In genomic region chr3:36707623-36708409, GRCh38 we compare ENCODE assay signal across 8 cellular contexts. TPM values are rescaled to one million over a fixed set of nuclear protein-coding genes. Genes with fewer than 3 reads are reported as not detected.
DNase-seq lines count a peak whose midpoint lies in the region; ATAC-seq, FAIRE-seq and TF ChIP-seq lines count a peak whose summit lies in the region.

No MANE protein-coding gene starts in this region.

- peak; percentile 34 for TF ChIP-seq CTCF in AG04450 (IDR thresholded peaks at IDR 0.05; ENCODE audit: low read depth, low read length)
- TF ChIP-seq CTCF in bronchial epithelial cell (IDR thresholded peaks at IDR 0.05; ENCODE audit: insufficient read depth, low read length, severe bottlenecking): peak; percentile 45
- TF ChIP-seq CTCF in GM13976 (IDR thresholded peaks at IDR 0.05; ENCODE audit: borderline replicate concordance, control extremely low read depth, extremely low read depth, insufficient read depth, missing control alignments): no peak

- in situ Hi-C loops in GM13976 (cut with MboI; ENCODE audit: low sequenced_read_pairs, unreplicated experiment): loop anchor here (25.0 kb wide), 1 partner anchor 746 kb away; no protein-coding TSS in a partner anchor

- H3K4me3 ChIP-seq in AG04450 (ENCODE audit: low read depth, low read length): no peak overlapping the region
- H3K4me3 ChIP-seq in bronchial epithelial cell (ENCODE audit: low read depth, low read length): no peak overlapping the region

- POLR2A ChIA-PET in AG04450 (lab: Yijun Ruan, JAX): no interaction called here

- H3K9me3 Mint-ChIP-seq in activated CD4-positive, alpha-beta T cell treated with anti-CD3 and anti-CD28 coated beads, Interleukin-2, amount 10 ng/mL, durations not matched to agents 24 days and 14 days: no peaks in the 10 kb centered on the region

- no peak for DNase-seq in AG04450 (ENCODE audit: low read depth, low spot score)
- peak; percentile 21 for DNase-seq in HPDE6-E6E7 (ENCODE audit: extremely low spot score)
- DNase-seq in bronchial epithelial cell (ENCODE audit: low read depth): peak; percentile 80
- no peak for DNase-seq in globus pallidus (ENCODE audit: low spot score)
- no peak for DNase-seq in superior temporal gyrus (ENCODE audit: extremely low spot score)
- DNase-seq in activated CD4-positive, alpha-beta T cell treated with anti-CD3 and anti-CD28 coated beads, Interleukin-2, amount 10 ng/mL, durations not matched to agents 24 days and 14 days: no peak
- no peak for DNase-seq in GM13976 (ENCODE audit: low spot score)

- H3K27me3 ChIP-seq in AG04450 (ENCODE audit: control insufficient read depth, insufficient read depth, low read length): peaks cover 4% of the 10 kb centered on the region
- no peaks in the 10 kb centered on the region for H3K27me3 ChIP-seq in bronchial epithelial cell (ENCODE audit: control insufficient read depth, insufficient read depth, low read length)

- intact Hi-C loops in activated CD4-positive, alpha-beta T cell treated with anti-CD3 and anti-CD28 coated beads, Interleukin-2, amount 10 ng/mL, durations not matched to agents 24 days and 14 days (cut with micrococcal nuclease): loop anchor here (10.0 kb wide), 1 partner anchor 743 kb away; no protein-coding TSS in a partner anchor

- H3K36me3 ChIP-seq in bronchial epithelial cell (ENCODE audit: control insufficient read depth, insufficient read depth, low read length): no peaks in the 10 kb centered on the region

- H3K4me1 Mint-ChIP-seq in activated CD4-positive, alpha-beta T cell treated with anti-CD3 and anti-CD28 coated beads, Interleukin-2, amount 10 ng/mL, durations not matched to agents 24 days and 14 days: peaks cover 2% of the 10 kb centered on the region

- no peak overlapping the region for H3K27ac Mint-ChIP-seq in activated CD4-positive, alpha-beta T cell treated with anti-CD3 and anti-CD28 coated beads, Interleukin-2, amount 10 ng/mL, durations not matched to agents 24 days and 14 days

- H3K27ac ChIP-seq in AG04450 (ENCODE audit: low read depth, low read length): no peak overlapping the region

- no peak overlapping the region for H3K4me3 Mint-ChIP-seq in activated CD4-positive, alpha-beta T cell treated with anti-CD3 and anti-CD28 coated beads, Interleukin-2, amount 10 ng/mL, durations not matched to agents 24 days and 14 days

- no peaks in the 10 kb centered on the region for H3K36me3 Mint-ChIP-seq in activated CD4-positive, alpha-beta T cell treated with anti-CD3 and anti-CD28 coated beads, Interleukin-2, amount 10 ng/mL, durations not matched to agents 24 days and 14 days (ENCODE audit: low read depth)

- no peaks in the 10 kb centered on the region for H3K9me3 ChIP-seq in AG04450 (ENCODE audit: control insufficient read depth, insufficient read depth, low read length)

- CTCF ChIA-PET in AG04450 (lab: Charles Lee): interaction anchor here (0.6 to 1.7 kb wide), 3 partner anchors 22 to 742 kb away, joined by 3 to 12 read pairs (median 3); no protein-coding TSS in a partner anchor

- no peaks in the 10 kb centered on the region for H3K27me3 Mint-ChIP-seq in activated CD4-positive, alpha-beta T cell treated with anti-CD3 and anti-CD28 coated beads, Interleukin-2, amount 10 ng/mL, durations not matched to agents 24 days and 14 days

- no peak for FAIRE-seq in bronchial epithelial cell (lab: Jason Lieb, UNC)

- ATAC-seq in GM19035 (IDR thresholded peaks at IDR 0.05; ENCODE audit: unreplicated experiment): peak; percentile 51

RNA-seq across cellular contexts. Expression of gene DCLK3, which starts 56.5 kb away (rescaled TPM):
- not detected in 2 replicates for polyA plus RNA-seq in AG04450 (2011; rRNA removed)
- polyA minus RNA-seq in AG04450 (2011; rRNA and poly(A)+ RNA removed): not detected in 2 replicates
- total RNA-seq in bronchial epithelial cell: not detected in 2 replicates
- total RNA-seq in activated CD4-positive, alpha-beta T cell treated with anti-CD3 and anti-CD28 coated beads, Interleukin-2, amount 10 ng/mL, durations not matched to agents 24 days and 14 days: not detected in 2 replicates

Comparison
In these comparisons a context has a peak if more than half of its experiments do, and no peak if none do; other contexts are left out.
1. DNase-seq: peak in HPDE6-E6E7 (single experiment) and bronchial epithelial cell (single experiment); none in AG04450 (single experiment), globus pallidus (single experiment), superior temporal gyrus (single experiment), activated CD4-positive, alpha-beta T cell treated with anti-CD3 and anti-CD28 coated beads, Interleukin-2, amount 10 ng/mL, durations not matched to agents 24 days and 14 days (single experiment) and GM13976 (single experiment).